In genomic region chr15:73870700-73871408, GRCh38 we compare ENCODE assay signal across 1 cellular context.
TF ChIP-seq lines count a peak whose summit lies in the region.

No MANE protein-coding gene starts in this region.

TF ChIP-seq in HEK293, 187 proteins besides CTCF, POLR2A, EP300 and RAD21 (continued from another document):
- TF ChIP-seq ZNF280D (tag by site-specific recombination; IDR thresholded peaks at IDR 0.05) (no peak), ZNF23 (tag by site-specific recombination; IDR thresholded peaks at IDR 0.05; ENCODE audit: borderline replicate concordance) (no peak), ZBTB10 (tag by site-specific recombination; IDR thresholded peaks at IDR 0.05) (no peak)
